ENCODE assay signal across 30 cellular contexts in genomic region chr22:49878206-49878605, GRCh38.
"Had no signal": no experiment of that assay in that cellular context is flagged by ENCODE, and none has a peak within 500 bp of the region (broad histone marks: within the 10 kb centered on the region; RNA-seq: fewer than 3 reads in every experiment).

No MANE protein-coding gene starts in this region.

- H3K27me3 Mint-ChIP-seq: activated CD4-positive, alpha-beta T cell treated with anti-CD3 and anti-CD28 coated beads, Interleukin-2, amount 10 ng/mL, durations not matched to agents 24 days and 14 days; activated naive CD4-positive, alpha-beta T cell treated with anti-CD3 and anti-CD28 coated beads, Interleukin-2, amount 50 U/mL, for 24 hours; activated naive CD8-positive, alpha-beta T cell treated with anti-CD3 and anti-CD28 coated beads, Interleukin-2, amount 10 ng/mL, durations not matched to agents 7 days and 5 days; T-cell had no signal

- H3K27ac ChIP-seq: ascending aorta, cardiac muscle cell, KMS-11, Peyer's patch, SJSA1 had no signal

- H3K4me2 ChIP-seq: KMS-11, SK-N-SH had no signal

- H3K36me3 ChIP-seq: cardiac muscle cell, Peyer's patch had no signal

- H3K4me1 ChIP-seq: ascending aorta, Peyer's patch, SJSA1 had no signal

- ATAC-seq: activated T-cell treated with anti-CD3 and anti-CD28 coated beads, Interleukin-2, amount 50 U/mL, for 4 hours; PC-3; T-cell had no signal

- DNase-seq: activated CD4-positive, alpha-beta T cell treated with anti-CD3 and anti-CD28 coated beads, Interleukin-2, amount 10 ng/mL, durations not matched to agents 24 days and 14 days; activated CD4-positive, alpha-beta T cell treated with anti-CD3 and anti-CD28 coated beads, Interleukin-2, amount 50 U/mL, for 4 hours; activated CD8-positive, alpha-beta memory T cell treated with anti-CD3 and anti-CD28 coated beads, Interleukin-2, amount 50 U/mL, for 4 hours; activated naive CD4-positive, alpha-beta T cell; activated naive CD8-positive, alpha-beta T cell treated with anti-CD3 and anti-CD28 coated beads, Interleukin-2, amount 10 ng/mL, durations not matched to agents 7 days and 5 days; activated T-cell treated with anti-CD3 and anti-CD28 coated beads for 4 hours; activated T-cell treated with anti-CD3 and anti-CD28 coated beads, Interleukin-2, amount 50 U/mL, for 4 hours; amygdala; MM.1S; MV-4-11; NCI-H1092; NCI-H1436 treated with DMSO at 0.1 percent for 48 hours; NCI-H1694 treated with DMSO at 0.1 percent for 48 hours; NCI-H2029; NCI-H2171; NCI-H510A; NCI-H526; NCI-H748 treated with DMSO at 0.1 percent for 48 hours; NK-92 treated with Interleukin-12 subunit alpha and Interleukin-12 subunit beta, amount 100 ng/mL, for 24 hours; PC-3; Peyer's patch; RPMI8226; SHP77 treated with DMSO at 0.1 percent for 48 hours; SK-N-SH; T-cell had no signal

- H3K27ac Mint-ChIP-seq: activated naive CD4-positive, alpha-beta T cell treated with anti-CD3 and anti-CD28 coated beads, Interleukin-2, amount 50 U/mL, for 24 hours; activated naive CD8-positive, alpha-beta T cell treated with anti-CD3 and anti-CD28 coated beads, Interleukin-2, amount 10 ng/mL, durations not matched to agents 7 days and 5 days; T-cell had no signal

- H3K27me3 ChIP-seq: ascending aorta, cardiac muscle cell, Peyer's patch, SJSA1 had no signal

- H3K4me3 ChIP-seq: ascending aorta, cardiac muscle cell, Peyer's patch, SJSA1 had no signal

- H3K9ac ChIP-seq: KMS-11, SK-N-SH had no signal

- H3K9me3 ChIP-seq: Peyer's patch, SJSA1, SK-N-SH had no signal

- H3K4me3 Mint-ChIP-seq: activated CD4-positive, alpha-beta T cell treated with anti-CD3 and anti-CD28 coated beads, Interleukin-2, amount 10 ng/mL, durations not matched to agents 24 days and 14 days; activated naive CD4-positive, alpha-beta T cell treated with anti-CD3 and anti-CD28 coated beads, Interleukin-2, amount 50 U/mL, for 24 hours; activated naive CD8-positive, alpha-beta T cell treated with anti-CD3 and anti-CD28 coated beads, Interleukin-2, amount 10 ng/mL, durations not matched to agents 7 days and 5 days; activated T-cell treated with anti-CD3 and anti-CD28 coated beads, Interleukin-2, amount 50 U/mL, for 4 hours; T-cell had no signal
